Comparison of ENCODE assay signal across 10 cellular contexts in the genomic region with DNA sequence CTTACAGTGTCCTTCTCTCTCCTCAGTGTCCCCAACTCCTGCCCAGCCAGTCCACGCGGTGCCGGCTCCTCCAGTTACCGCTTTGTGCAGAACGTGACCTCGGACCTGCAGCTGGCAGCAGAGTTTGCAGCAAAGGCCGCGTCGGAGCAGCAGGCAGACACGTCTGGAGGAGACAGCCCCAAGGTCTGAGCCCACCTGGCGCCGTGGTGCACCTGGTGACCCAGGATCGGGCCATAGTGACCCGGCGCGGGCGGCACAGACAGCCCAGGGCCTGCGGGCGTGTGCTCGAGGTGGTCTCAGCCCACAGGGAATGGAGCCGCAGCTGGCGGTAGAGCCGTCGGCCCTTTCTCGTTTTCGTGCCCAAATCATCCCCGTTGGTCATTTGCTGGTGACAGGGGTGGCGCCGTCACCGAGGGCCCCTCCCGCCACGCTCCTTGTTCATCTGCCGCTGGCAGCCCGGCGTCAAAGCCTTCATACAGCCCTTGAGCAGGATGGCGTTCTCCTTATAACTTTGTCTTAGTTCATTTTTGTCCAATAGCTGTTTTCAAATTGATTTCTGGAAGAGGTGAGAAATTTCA. TPM values are rescaled to one million over a fixed set of nuclear protein-coding genes. Genes with fewer than 3 reads are reported as not detected.
DNase-seq lines count a peak whose midpoint lies in the region; ATAC-seq and TF ChIP-seq lines count a peak whose summit lies in the region.
"Had no signal": no experiment of that assay in that cellular context is flagged by ENCODE, and none has a peak within 500 bp of the region (broad histone marks: within the 10 kb centered on the region; RNA-seq: fewer than 3 reads in every experiment).

No MANE protein-coding gene starts in this region.

- POLR2A ChIA-PET in RWPE1 (lab: Yijun Ruan, JAX; ENCODE audit: low non-redundant PET) = no interaction called here

- no peak overlapping the region for H4K91ac ChIP-seq in neuronal stem cell (ENCODE audit: low read depth, low read length, poor library complexity)

- no peak overlapping the region for H2BK15ac ChIP-seq in neuronal stem cell (ENCODE audit: low read length)

- DNase-seq in Right ventricle myocardium inferior (ENCODE audit: missing footprints) (peak; percentile 54), left cardiac atrium (no peak), RWPE1 (ENCODE audit: low spot score) (no peak), neuronal stem cell (ENCODE audit: low spot score) (no peak), aorta (no peak), COLO668 (lab: John Stamatoyannopoulos, UW; ENCODE audit: unreplicated experiment) (no peak)
- DNase-seq in stimulated activated CD4-positive, alpha-beta T cell treated with anti-CD3 and anti-CD28 coated beads, Interleukin-15, amount 100 ng/mL, for 24 hours = no peak

- H3K4me3 ChIP-seq in neuronal stem cell (ENCODE audit: low read length in 2 of 2) = peak overlapping the region in 1 of 2 donors; percentile 19
- no peak overlapping the region for H3K4me3 ChIP-seq in aorta (ENCODE audit: low read length in 2 of 2)
- H3K4me3 ChIP-seq: BLaER1, GM12878, GM23248 had no signal

- H4K8ac ChIP-seq in neuronal stem cell (ENCODE audit: low read depth, low read length) = peak overlapping the region; percentile 52

- no peak for ATAC-seq in Right ventricle myocardium inferior
- ATAC-seq in left cardiac atrium = no peak
- ATAC-seq in aorta (ENCODE audit: low FRiP score) = peak; percentile 3

- intact Hi-C loops in Right ventricle myocardium inferior (cut with DNase I) (loop anchor here (1.0 kb wide), 1 partner anchor 144 kb away; no protein-coding TSS in a partner anchor), left cardiac atrium (cut with DNase I) (loop anchor here in 1 of 2 donors (5.0 kb wide), 1 partner anchor 72 kb away; the partner anchor contains the start of gene FOXK1), aorta (cut with DNase I) (loop anchor here in 1 of 2 donors (5.0 kb wide), 1 partner anchor 72 kb away; the partner anchor contains the start of gene FOXK1)

- no peaks in the 10 kb centered on the region for H3K4me1 ChIP-seq in neuronal stem cell (ENCODE audit: control insufficient read depth in 2 of 2, insufficient read depth in 1 of 2, low read depth in 1 of 2, low read length in 2 of 2)
- no peaks in the 10 kb centered on the region for H3K4me1 ChIP-seq in aorta (ENCODE audit: control insufficient read depth in 1 of 2, insufficient read depth in 2 of 2, low read length in 2 of 2)

- H2AFZ ChIP-seq in neuronal stem cell (ENCODE audit: low read length) = no peak overlapping the region
- H2AFZ ChIP-seq: GM23248 had no signal

- peak overlapping the region; percentile 75 for H3K23ac ChIP-seq in neuronal stem cell (ENCODE audit: low read depth, low read length, poor library complexity)

- no CpG with 5 or more reads among the region's 36 CpGs for WGBS in neuronal stem cell (ENCODE audit: extremely low coverage in 2 of 2, insufficient read length in 2 of 2, insufficient replicate concordance in 1 of 2), 2 donors
- 90 to 92% methylated on average over 36 of the region's 36 CpGs for WGBS in aorta, 2 donors

- no peak overlapping the region for H3K14ac ChIP-seq in neuronal stem cell (ENCODE audit: low read length)

- CTCF ChIA-PET in RWPE1 (lab: Yijun Ruan, JAX) = interaction anchor here (0.5 to 1.3 kb wide), 4 partner anchors 11 to 91 kb away, joined by 3 to 4 read pairs (median 3); no protein-coding TSS in a partner anchor

- H2AK5ac ChIP-seq in neuronal stem cell (ENCODE audit: low read depth, low read length) = peak overlapping the region; percentile 74

- H2BK12ac ChIP-seq in neuronal stem cell (ENCODE audit: low read length) = no peak overlapping the region

- H3K4ac ChIP-seq in neuronal stem cell (ENCODE audit: low read length) = no peak overlapping the region

- no peak overlapping the region for H3K9ac ChIP-seq in neuronal stem cell (ENCODE audit: low read depth, low read length, poor library complexity)
- H3K9ac ChIP-seq: BLaER1, GM23248 had no signal

- H3K27ac ChIP-seq in RWPE1 (peak overlapping the region; percentile 28), neuronal stem cell (replicated peaks; ENCODE audit: low read length) (no peak overlapping the region), aorta (ENCODE audit: low read depth in 1 of 2, low read length in 2 of 2) (no peak overlapping the region)
- H3K27ac ChIP-seq: BLaER1, GM23248 had no signal

- H3K18ac ChIP-seq in neuronal stem cell (ENCODE audit: low read length) = no peak overlapping the region

- H3K4me2 ChIP-seq in neuronal stem cell (ENCODE audit: insufficient read depth, low read length, poor library complexity, severe bottlenecking) = no peak overlapping the region
- H3K4me2 ChIP-seq: BLaER1 had no signal

- H3K27me3 ChIP-seq in neuronal stem cell (ENCODE audit: control insufficient read depth in 3 of 3, insufficient read depth in 3 of 3, low read depth in 1 of 3, low read length in 3 of 3) (no peaks in the 10 kb centered on the region), aorta (ENCODE audit: control insufficient read depth in 1 of 2, insufficient read depth in 2 of 2, low read length in 1 of 2) (no peaks in the 10 kb centered on the region)
- H3K27me3 ChIP-seq: BLaER1 had no signal

- H3K9me3 ChIP-seq in neuronal stem cell (replicated peaks in 1 of 2; ENCODE audit: control insufficient read depth in 2 of 2, insufficient read depth in 1 of 2, low read depth in 1 of 2, low read length in 2 of 2) (no peaks in the 10 kb centered on the region), aorta (ENCODE audit: control insufficient read depth, low read length) (no peaks in the 10 kb centered on the region)
- H3K9me3 ChIP-seq: BLaER1 had no signal

- peaks cover 26 to 63% of the 10 kb centered on the region in 2 donors for H3K36me3 ChIP-seq in neuronal stem cell (replicated peaks in 1 of 2; ENCODE audit: control insufficient read depth in 2 of 2, insufficient read depth in 2 of 2, low read length in 2 of 2)
- H3K36me3 ChIP-seq in aorta (ENCODE audit: control insufficient read depth in 1 of 2, insufficient read depth in 2 of 2, low read length in 1 of 2) = peaks cover 0 to 2% of the 10 kb centered on the region in 2 donors

- H2BK120ac ChIP-seq in neuronal stem cell (ENCODE audit: low read depth, low read length) = no peak overlapping the region

- H2BK5ac ChIP-seq in neuronal stem cell (ENCODE audit: low read length) = peak overlapping the region; percentile 2

- no peak for TF ChIP-seq CTCF in RWPE1 (conservative IDR thresholded peaks at IDR 0.05; ENCODE audit: low read depth)

- peaks cover 10% of the 10 kb centered on the region for H3K79me1 ChIP-seq in neuronal stem cell (ENCODE audit: low read depth, low read length)

RNA-seq across cellular contexts. Expression of gene AP5Z1, which starts 20.9 kb away (rescaled TPM):
- total RNA-seq in Right ventricle myocardium inferior (14.4 TPM), left cardiac atrium (10 to 100 TPM; 14.0 to 18.8 TPM), aorta (10 to 100 TPM; 30.7 to 45.3 TPM)
- polyA plus RNA-seq in neuronal stem cell (2013, experiment 1 of 2) = 6.0 TPM
- polyA plus RNA-seq in neuronal stem cell (2013, experiment 2 of 2) = 6.1 TPM
- polyA plus RNA-seq in aorta = 10 to 100 TPM; 12.5 to 99.9 TPM
